Comparison of ENCODE assay signal across 22 cellular contexts in the genomic region with DNA sequence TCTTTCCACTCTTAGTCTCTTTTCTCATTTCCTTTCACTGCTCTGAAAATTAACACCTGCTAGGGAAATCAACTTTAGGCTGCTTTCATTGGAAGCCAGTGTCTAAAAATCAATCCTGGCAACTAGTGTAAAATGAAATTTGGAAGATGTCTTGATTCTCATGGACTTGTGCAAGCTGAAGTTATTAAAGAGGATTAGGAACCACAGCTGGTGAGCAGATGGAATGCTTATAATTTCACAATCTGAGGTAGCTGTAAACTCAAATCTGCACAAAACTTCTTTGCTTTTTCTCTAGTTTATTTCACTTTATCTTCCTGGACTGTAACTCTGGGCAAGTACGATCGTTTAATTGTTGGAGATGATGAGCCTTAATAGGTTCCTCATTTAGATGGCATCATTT.
DNase-seq lines count a peak whose midpoint lies in the region; ATAC-seq and TF ChIP-seq lines count a peak whose summit lies in the region.
"Had no signal": no experiment of that assay in that cellular context is flagged by ENCODE, and none has a peak within 500 bp of the region (broad histone marks: within the 10 kb centered on the region; RNA-seq: fewer than 3 reads in every experiment).

No MANE protein-coding gene starts in this region.

- H3K27ac Mint-ChIP-seq in chondrocyte (ENCODE audit: unreplicated experiment): peak overlapping the region; percentile 19
- no peak overlapping the region for H3K27ac Mint-ChIP-seq in activated CD4-positive, alpha-beta T cell treated with anti-CD3 and anti-CD28 coated beads, Interleukin-2, amount 10 ng/mL, durations not matched to agents 7 days and 5 days
- H3K27ac Mint-ChIP-seq: CD4-positive, CD25-positive, alpha-beta regulatory T cell; stimulated activated effector memory CD8-positive, alpha-beta T cell treated with anti-CD3 and anti-CD28 coated beads, Interleukin-12 subunit alpha, Interleukin-12 subunit beta, amount 100 ng/mL, for 72 hours had no signal

- peak overlapping the region; percentile 58 for H3K27ac ChIP-seq in left ventricle myocardium inferior (replicated peaks)
- H3K27ac ChIP-seq: parathyroid adenoma, RWPE1 had no signal

- POLR2A ChIA-PET in activated CD4-positive, alpha-beta T cell treated with anti-CD3 and anti-CD28 coated beads, Interleukin-2, amount 10 ng/mL, durations not matched to agents 7 days and 5 days (lab: Charles Lee): no interaction called here

- no peak overlapping the region for H3K4me3 Mint-ChIP-seq in chondrocyte (ENCODE audit: unreplicated experiment)
- no peak overlapping the region for H3K4me3 Mint-ChIP-seq in activated CD4-positive, alpha-beta T cell treated with anti-CD3 and anti-CD28 coated beads, Interleukin-2, amount 10 ng/mL, durations not matched to agents 7 days and 5 days
- H3K4me3 Mint-ChIP-seq: CD4-positive, CD25-positive, alpha-beta regulatory T cell; stimulated activated effector memory CD8-positive, alpha-beta T cell treated with anti-CD3 and anti-CD28 coated beads, Interleukin-12 subunit alpha, Interleukin-12 subunit beta, amount 100 ng/mL, for 72 hours had no signal

- H3K27me3 ChIP-seq in left ventricle myocardium inferior (ENCODE audit: low read depth): no peaks in the 10 kb centered on the region
- H3K27me3 ChIP-seq: thyroid gland had no signal

- no peak overlapping the region for H3K4me3 ChIP-seq in left ventricle myocardium inferior
- H3K4me3 ChIP-seq: thyroid gland had no signal

- intact Hi-C loops in Right ventricle myocardium inferior (cut with DNase I) (no loop called here), cardiac septum (cut with DNase I) (no loop called here), left ventricle myocardium inferior (cut with micrococcal nuclease) (no loop called here)

- H3K36me3 ChIP-seq in left ventricle myocardium inferior: peaks cover 20% of the 10 kb centered on the region
- H3K36me3 ChIP-seq: thyroid gland had no signal

- ATAC-seq in Right ventricle myocardium inferior: peak; percentile 63
- no peak for ATAC-seq in GM18520 (IDR thresholded peaks at IDR 0.05; ENCODE audit: unreplicated experiment)
- ATAC-seq: esophagus mucosa; stimulated activated effector memory CD8-positive, alpha-beta T cell treated with anti-CD3 and anti-CD28 coated beads, Interleukin-12 subunit alpha, Interleukin-12 subunit beta, amount 100 ng/mL, for 72 hours had no signal

- H3K27me3 Mint-ChIP-seq in chondrocyte (ENCODE audit: low read depth): no peaks in the 10 kb centered on the region
- no peaks in the 10 kb centered on the region for H3K27me3 Mint-ChIP-seq in activated CD4-positive, alpha-beta T cell treated with anti-CD3 and anti-CD28 coated beads, Interleukin-2, amount 10 ng/mL, durations not matched to agents 7 days and 5 days
- H3K27me3 Mint-ChIP-seq: CD4-positive, CD25-positive, alpha-beta regulatory T cell had no signal

- peaks cover 72% of the 10 kb centered on the region for H3K4me1 Mint-ChIP-seq in chondrocyte (ENCODE audit: low read depth)
- H3K4me1 Mint-ChIP-seq in activated CD4-positive, alpha-beta T cell treated with anti-CD3 and anti-CD28 coated beads, Interleukin-2, amount 10 ng/mL, durations not matched to agents 7 days and 5 days: no peaks in the 10 kb centered on the region
- H3K4me1 Mint-ChIP-seq: stimulated activated effector memory CD8-positive, alpha-beta T cell treated with anti-CD3 and anti-CD28 coated beads, Interleukin-12 subunit alpha, Interleukin-12 subunit beta, amount 100 ng/mL, for 72 hours had no signal

- DNase-seq in Right ventricle myocardium inferior (ENCODE audit: missing footprints) (no peak), cardiac septum (ENCODE audit: low spot score) (no peak), chondrocyte (ENCODE audit: low spot score) (no peak), left ventricle myocardium inferior (no peak), UCSD-AML1 (lab: John Stamatoyannopoulos, UW; ENCODE audit: unreplicated experiment) (no peak), NCI-H2081 treated with DMSO at 0.1 percent for 48 hours (lab: John Stamatoyannopoulos, UW) (no peak)
- no peak for DNase-seq in activated CD4-positive, alpha-beta T cell treated with anti-CD3 and anti-CD28 coated beads, Interleukin-2, amount 10 ng/mL, durations not matched to agents 7 days and 5 days
- DNase-seq: 8988T; amygdala; CD4-positive, CD25-positive, alpha-beta regulatory T cell; cortex of kidney; hypothalamus; Karpas-422; NCI-H1417 treated with DMSO at 0.1 percent for 48 hours; NCI-H2227 treated with DMSO at 0.1 percent for 48 hours; T-helper 1 cell; thyroid gland had no signal

- H3K4me1 ChIP-seq in left ventricle myocardium inferior: peaks cover 75% of the 10 kb centered on the region
- H3K4me1 ChIP-seq: parathyroid adenoma had no signal

- peaks cover 19% of the 10 kb centered on the region for H3K36me3 Mint-ChIP-seq in chondrocyte (ENCODE audit: low read depth)
- no peaks in the 10 kb centered on the region for H3K36me3 Mint-ChIP-seq in activated CD4-positive, alpha-beta T cell treated with anti-CD3 and anti-CD28 coated beads, Interleukin-2, amount 10 ng/mL, durations not matched to agents 7 days and 5 days (ENCODE audit: low read depth)

- H3K9me3 Mint-ChIP-seq in chondrocyte (ENCODE audit: low read depth): no peaks in the 10 kb centered on the region
- no peaks in the 10 kb centered on the region for H3K9me3 Mint-ChIP-seq in activated CD4-positive, alpha-beta T cell treated with anti-CD3 and anti-CD28 coated beads, Interleukin-2, amount 10 ng/mL, durations not matched to agents 7 days and 5 days
- H3K9me3 Mint-ChIP-seq: CD4-positive, CD25-positive, alpha-beta regulatory T cell; stimulated activated effector memory CD8-positive, alpha-beta T cell treated with anti-CD3 and anti-CD28 coated beads, Interleukin-12 subunit alpha, Interleukin-12 subunit beta, amount 100 ng/mL, for 72 hours had no signal

- CTCF ChIA-PET in activated CD4-positive, alpha-beta T cell treated with anti-CD3 and anti-CD28 coated beads, Interleukin-2, amount 10 ng/mL, durations not matched to agents 7 days and 5 days (lab: Charles Lee): interaction anchor here (0.5 kb wide), 1 partner anchor 324 kb away, joined by 4 read pairs; no protein-coding TSS in a partner anchor

- no peaks in the 10 kb centered on the region for H3K9me3 ChIP-seq in left ventricle myocardium inferior (replicated peaks)
- H3K9me3 ChIP-seq: thyroid gland had no signal

- TF ChIP-seq CTCF in chondrocyte (IDR thresholded peaks at IDR 0.05): no peak
- no peak for TF ChIP-seq CTCF in left ventricle myocardium inferior (IDR thresholded peaks at IDR 0.05; ENCODE audit: borderline replicate concordance)
